ENCODE assay signal across 18 cellular contexts in the genomic region with DNA sequence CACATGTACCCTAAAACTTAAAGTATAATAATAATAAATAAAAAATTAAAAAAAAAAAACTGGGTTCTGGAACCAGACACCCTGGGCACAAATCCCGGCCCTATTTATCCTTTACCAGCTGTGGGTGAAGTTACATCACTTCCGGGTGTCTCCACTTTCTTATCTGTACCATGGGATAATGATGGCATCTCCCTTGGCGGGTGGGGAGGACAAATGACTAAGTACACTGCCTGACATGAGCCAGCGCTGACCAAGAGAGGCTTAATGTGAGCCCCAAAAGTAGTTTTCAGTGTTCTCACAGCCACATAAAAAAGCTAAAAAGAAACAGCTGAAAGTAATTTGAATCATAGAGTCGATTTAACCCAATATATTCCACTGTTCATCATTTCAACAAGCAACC.
"Had no signal": no experiment of that assay in that cellular context is flagged by ENCODE, and none has a peak within 500 bp of the region (broad histone marks: within the 10 kb centered on the region; RNA-seq: fewer than 3 reads in every experiment).

No MANE protein-coding gene starts in this region.

- H3K27ac Mint-ChIP-seq: activated CD4-positive, alpha-beta memory T cell treated with anti-CD3 and anti-CD28 coated beads for 36 hours; activated naive CD8-positive, alpha-beta T cell treated with anti-CD3 and anti-CD28 coated beads, Interleukin-2, amount 10 ng/mL, durations not matched to agents 7 days and 5 days; immature natural killer cell; natural killer cell; WTC11 had no signal

- H3K4me1 ChIP-seq: body of pancreas, parathyroid adenoma, thyroid gland had no signal

- H3K4me3 Mint-ChIP-seq: activated CD4-positive, alpha-beta memory T cell treated with anti-CD3 and anti-CD28 coated beads for 36 hours; activated naive CD8-positive, alpha-beta T cell treated with anti-CD3 and anti-CD28 coated beads, Interleukin-2, amount 10 ng/mL, durations not matched to agents 7 days and 5 days; immature natural killer cell; natural killer cell; WTC11 had no signal

- H3K9me3 ChIP-seq: body of pancreas, thyroid gland had no signal

- ATAC-seq: body of pancreas, heart right ventricle, natural killer cell, WTC11 had no signal

- H3K9me3 Mint-ChIP-seq: activated naive CD8-positive, alpha-beta T cell treated with anti-CD3 and anti-CD28 coated beads, Interleukin-2, amount 10 ng/mL, durations not matched to agents 7 days and 5 days; natural killer cell had no signal

- H3K36me3 ChIP-seq: heart right ventricle, thyroid gland had no signal

- H3K27me3 ChIP-seq: body of pancreas, thyroid gland had no signal

- H3K4me1 Mint-ChIP-seq: activated naive CD8-positive, alpha-beta T cell treated with anti-CD3 and anti-CD28 coated beads, Interleukin-2, amount 10 ng/mL, durations not matched to agents 7 days and 5 days; natural killer cell; WTC11 had no signal

- H3K36me3 Mint-ChIP-seq: activated CD4-positive, alpha-beta memory T cell treated with anti-CD3 and anti-CD28 coated beads for 36 hours; activated naive CD8-positive, alpha-beta T cell treated with anti-CD3 and anti-CD28 coated beads, Interleukin-2, amount 10 ng/mL, durations not matched to agents 7 days and 5 days; immature natural killer cell; natural killer cell; WTC11 had no signal

- DNase-seq: activated CD4-positive, alpha-beta memory T cell treated with anti-CD3 and anti-CD28 coated beads for 36 hours; activated CD4-positive, alpha-beta T cell treated with anti-CD3 and anti-CD28 coated beads for 4 hours; activated naive CD4-positive, alpha-beta T cell treated with Interleukin-2 at 50 U/mL for 16 hours; activated naive CD8-positive, alpha-beta T cell treated with anti-CD3 and anti-CD28 coated beads, Interleukin-2, amount 10 ng/mL, durations not matched to agents 7 days and 5 days; activated T-cell treated with anti-CD3 and anti-CD28 coated beads for 4 hours; body of pancreas; caudate nucleus; heart right ventricle; immature natural killer cell; natural killer cell; stimulated activated CD4-positive, alpha-beta T cell treated with anti-CD3 and anti-CD28 coated beads, Interleukin-12 subunit alpha, Interleukin-12 subunit beta, amount 100 ng/mL, for 4 hours; stimulated activated CD4-positive, alpha-beta T cell treated with anti-CD3 and anti-CD28 coated beads, Interleukin-1b, Interleukin-23, amount 100 ng/mL, for 48 hours; stimulated activated CD8-positive, alpha-beta memory T cell treated with anti-CD3 and anti-CD28 coated beads, Interleukin-4, amount 100 ng/mL, for 48 hours; stimulated activated naive CD4-positive, alpha-beta T cell; thyroid gland had no signal

- H3K4me3 ChIP-seq: body of pancreas, heart right ventricle, thyroid gland had no signal

- H3K27ac ChIP-seq: body of pancreas, epithelial cell of prostate, heart right ventricle, parathyroid adenoma, thyroid gland had no signal
